In genomic region chr19:39917561-39918182, GRCh38 we compare ENCODE assay signal across 14 cellular contexts.
"Had no signal": no experiment of that assay in that cellular context is flagged by ENCODE, and none has a peak within 500 bp of the region (broad histone marks: within the 10 kb centered on the region; RNA-seq: fewer than 3 reads in every experiment).

No MANE protein-coding gene starts in this region.

- H3K27ac ChIP-seq: body of pancreas, lower lobe of right lung, suprapubic skin, upper lobe of left lung had no signal

- ATAC-seq: activated CD4-positive, CD25-positive, alpha-beta regulatory T cell treated with anti-CD3 and anti-CD28 coated beads, Interleukin-2, amount 50 U/mL, for 24 hours; body of pancreas; left cardiac atrium; stimulated activated naive B cell treated with anti-CD40 and anti-IgM and Interleukin-4, amounts not matched to agents 10 μg/mL and 1 μg/mL and 100 μg/mL, for 72 hours had no signal

- H3K4me3 ChIP-seq: body of pancreas, lower lobe of right lung, suprapubic skin, upper lobe of left lung had no signal

- H3K4me1 ChIP-seq: lower lobe of right lung, suprapubic skin, upper lobe of left lung had no signal

- H3K36me3 ChIP-seq: lower lobe of right lung, suprapubic skin, upper lobe of left lung had no signal

- DNase-seq: activated CD4-positive, alpha-beta T cell treated with anti-CD3 and anti-CD28 coated beads, Interleukin-2, amount 50 U/mL, for 1 hour; activated effector memory CD4-positive, alpha-beta T cell treated with Interleukin-2 at 50 U/mL for 16 hours; body of pancreas; caudate nucleus; cortex of kidney; effector CD8-positive, alpha-beta T cell; immature natural killer cell; left cardiac atrium; lower lobe of right lung; SIG-M5; stimulated activated naive B cell treated with anti-CD40 and anti-IgM and Interleukin-4, amounts not matched to agents 10 μg/mL and 1 μg/mL and 100 μg/mL, for 72 hours had no signal

- H3K9me3 ChIP-seq: body of pancreas, lower lobe of right lung, suprapubic skin, upper lobe of left lung had no signal

- H3K27me3 ChIP-seq: body of pancreas, upper lobe of left lung had no signal
